In the genomic region with DNA sequence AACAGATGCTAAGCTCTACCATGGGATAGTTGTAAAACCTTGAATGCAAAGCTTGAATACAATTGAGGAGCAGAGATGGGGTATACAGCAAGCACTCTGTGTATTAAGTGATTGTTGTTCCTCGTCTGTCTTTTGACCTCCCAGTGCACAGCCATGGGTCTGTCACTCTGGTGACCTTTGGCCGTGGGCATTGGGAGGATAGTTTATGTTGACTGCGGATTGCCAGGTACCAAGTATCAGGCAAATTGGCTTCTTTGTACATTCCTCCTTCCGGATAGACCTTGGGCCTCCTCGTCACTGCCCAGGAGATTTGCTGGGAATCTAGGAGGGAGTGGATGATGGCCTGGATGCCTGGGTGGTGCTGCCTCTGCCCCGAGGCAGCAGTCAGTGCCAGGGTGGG, we compare ENCODE assay signal across 17 cellular contexts.
DNase-seq lines count a peak whose midpoint lies in the region; ATAC-seq lines count a peak whose summit lies in the region.
"Had no signal": no experiment of that assay in that cellular context is flagged by ENCODE, and none has a peak within 500 bp of the region (broad histone marks: within the 10 kb centered on the region; RNA-seq: fewer than 3 reads in every experiment).

No MANE protein-coding gene starts in this region.

- H3K4me1 Mint-ChIP-seq in activated naive CD4-positive, alpha-beta T cell treated with anti-CD3 and anti-CD28 coated beads, Interleukin-2, amount 10 ng/mL, durations not matched to agents 7 days and 5 days: peaks cover 60% of the 10 kb centered on the region
- peaks cover 34 to 39% (median 37%) of the 10 kb centered on the region in 3 donors for H3K4me1 Mint-ChIP-seq in IgD-negative memory B cell
- H3K4me1 Mint-ChIP-seq in central memory CD8-positive, alpha-beta T cell: peaks cover 42% of the 10 kb centered on the region
- H3K4me1 Mint-ChIP-seq in stimulated activated effector memory CD8-positive, alpha-beta T cell treated with anti-CD3 and anti-CD28 coated beads, Interleukin-12 subunit alpha, Interleukin-12 subunit beta, amount 100 ng/mL, for 72 hours: peaks cover 38% of the 10 kb centered on the region

- ATAC-seq in central memory CD8-positive, alpha-beta T cell (replicated peaks; ENCODE audit: extremely low read depth, poor library complexity, severe bottlenecking): no peak
- ATAC-seq in stimulated activated effector memory CD8-positive, alpha-beta T cell treated with anti-CD3 and anti-CD28 coated beads, Interleukin-12 subunit alpha, Interleukin-12 subunit beta, amount 100 ng/mL, for 72 hours: no peak
- no peak for ATAC-seq in GM21381 (IDR thresholded peaks at IDR 0.05; ENCODE audit: unreplicated experiment)
- ATAC-seq: WTC11 had no signal

- H3K9me3 Mint-ChIP-seq in activated naive CD4-positive, alpha-beta T cell treated with anti-CD3 and anti-CD28 coated beads, Interleukin-2, amount 10 ng/mL, durations not matched to agents 7 days and 5 days: peaks cover 18% of the 10 kb centered on the region
- H3K9me3 Mint-ChIP-seq in IgD-negative memory B cell: peaks cover 0 to 11% (median 0%) of the 10 kb centered on the region in 3 donors
- H3K9me3 Mint-ChIP-seq in central memory CD8-positive, alpha-beta T cell: no peaks in the 10 kb centered on the region
- H3K9me3 Mint-ChIP-seq in stimulated activated effector memory CD8-positive, alpha-beta T cell treated with anti-CD3 and anti-CD28 coated beads, Interleukin-12 subunit alpha, Interleukin-12 subunit beta, amount 100 ng/mL, for 72 hours: peaks cover 2% of the 10 kb centered on the region

- peaks cover 16% of the 10 kb centered on the region for H3K27me3 Mint-ChIP-seq in activated naive CD4-positive, alpha-beta T cell treated with anti-CD3 and anti-CD28 coated beads, Interleukin-2, amount 10 ng/mL, durations not matched to agents 7 days and 5 days
- no peaks in the 10 kb centered on the region for H3K27me3 Mint-ChIP-seq in IgD-negative memory B cell
- no peaks in the 10 kb centered on the region for H3K27me3 Mint-ChIP-seq in central memory CD8-positive, alpha-beta T cell

- H3K27ac Mint-ChIP-seq in activated naive CD4-positive, alpha-beta T cell treated with anti-CD3 and anti-CD28 coated beads, Interleukin-2, amount 10 ng/mL, durations not matched to agents 7 days and 5 days: peak overlapping the region; percentile 89
- peak overlapping the region; percentile 85 to 92 (median 89) for H3K27ac Mint-ChIP-seq in IgD-negative memory B cell
- peak overlapping the region; percentile 68 for H3K27ac Mint-ChIP-seq in central memory CD8-positive, alpha-beta T cell (ENCODE audit: low read depth)
- peak overlapping the region; percentile 72 for H3K27ac Mint-ChIP-seq in stimulated activated effector memory CD8-positive, alpha-beta T cell treated with anti-CD3 and anti-CD28 coated beads, Interleukin-12 subunit alpha, Interleukin-12 subunit beta, amount 100 ng/mL, for 72 hours
- H3K27ac Mint-ChIP-seq: nephron progenitor cell, WTC11 had no signal

- H3K36me3 Mint-ChIP-seq in activated naive CD4-positive, alpha-beta T cell treated with anti-CD3 and anti-CD28 coated beads, Interleukin-2, amount 10 ng/mL, durations not matched to agents 7 days and 5 days: peaks cover 33% of the 10 kb centered on the region
- H3K36me3 Mint-ChIP-seq in IgD-negative memory B cell: peaks cover 17% of the 10 kb centered on the region
- peaks cover 2% of the 10 kb centered on the region for H3K36me3 Mint-ChIP-seq in central memory CD8-positive, alpha-beta T cell (ENCODE audit: insufficient read depth)
- no peaks in the 10 kb centered on the region for H3K36me3 Mint-ChIP-seq in stimulated activated effector memory CD8-positive, alpha-beta T cell treated with anti-CD3 and anti-CD28 coated beads, Interleukin-12 subunit alpha, Interleukin-12 subunit beta, amount 100 ng/mL, for 72 hours

- peak overlapping the region; percentile 10 for H3K4me3 Mint-ChIP-seq in activated naive CD4-positive, alpha-beta T cell treated with anti-CD3 and anti-CD28 coated beads, Interleukin-2, amount 10 ng/mL, durations not matched to agents 7 days and 5 days
- H3K4me3 Mint-ChIP-seq in IgD-negative memory B cell: peak overlapping the region in 1 of 4 donors; percentile 73
- H3K4me3 Mint-ChIP-seq in central memory CD8-positive, alpha-beta T cell: peak overlapping the region; percentile 26
- H3K4me3 Mint-ChIP-seq in stimulated activated effector memory CD8-positive, alpha-beta T cell treated with anti-CD3 and anti-CD28 coated beads, Interleukin-12 subunit alpha, Interleukin-12 subunit beta, amount 100 ng/mL, for 72 hours: no peak overlapping the region
- H3K4me3 Mint-ChIP-seq: nephron progenitor cell, WTC11 had no signal

- CTCF ChIA-PET in activated naive CD4-positive, alpha-beta T cell treated with anti-CD3 and anti-CD28 coated beads, Interleukin-2, amount 10 ng/mL, durations not matched to agents 7 days and 5 days (lab: Charles Lee): interaction anchor here (0.9 to 1.3 kb wide), 3 partner anchors 10 to 95 kb away, joined by 3 read pairs; no protein-coding TSS in a partner anchor

- DNase-seq in activated naive CD4-positive, alpha-beta T cell treated with anti-CD3 and anti-CD28 coated beads, Interleukin-2, amount 10 ng/mL, durations not matched to agents 7 days and 5 days: no peak
- DNase-seq in activated naive CD4-positive, alpha-beta T cell treated with Interleukin-2 at 50 U/mL for 16 hours: no peak
- no peak for DNase-seq in central memory CD8-positive, alpha-beta T cell (ENCODE audit: low spot score in 2 of 2)
- DNase-seq in stimulated activated effector memory CD8-positive, alpha-beta T cell treated with anti-CD3 and anti-CD28 coated beads, Interleukin-12 subunit alpha, Interleukin-12 subunit beta, amount 100 ng/mL, for 72 hours (ENCODE audit: low spot score in 2 of 2): no peak
- DNase-seq in ureter (ENCODE audit: low spot score): no peak
- DNase-seq: brain microvascular endothelial cell; cortex of kidney; DND-41; islet precursor cell; mesendoderm; nephron progenitor cell; SHP77; stimulated activated CD4-positive, alpha-beta T cell treated with anti-CD3 and anti-CD28 coated beads, Interleukin-4, amount 100 ng/mL, for 24 hours; substantia nigra had no signal
